In the genomic region with DNA sequence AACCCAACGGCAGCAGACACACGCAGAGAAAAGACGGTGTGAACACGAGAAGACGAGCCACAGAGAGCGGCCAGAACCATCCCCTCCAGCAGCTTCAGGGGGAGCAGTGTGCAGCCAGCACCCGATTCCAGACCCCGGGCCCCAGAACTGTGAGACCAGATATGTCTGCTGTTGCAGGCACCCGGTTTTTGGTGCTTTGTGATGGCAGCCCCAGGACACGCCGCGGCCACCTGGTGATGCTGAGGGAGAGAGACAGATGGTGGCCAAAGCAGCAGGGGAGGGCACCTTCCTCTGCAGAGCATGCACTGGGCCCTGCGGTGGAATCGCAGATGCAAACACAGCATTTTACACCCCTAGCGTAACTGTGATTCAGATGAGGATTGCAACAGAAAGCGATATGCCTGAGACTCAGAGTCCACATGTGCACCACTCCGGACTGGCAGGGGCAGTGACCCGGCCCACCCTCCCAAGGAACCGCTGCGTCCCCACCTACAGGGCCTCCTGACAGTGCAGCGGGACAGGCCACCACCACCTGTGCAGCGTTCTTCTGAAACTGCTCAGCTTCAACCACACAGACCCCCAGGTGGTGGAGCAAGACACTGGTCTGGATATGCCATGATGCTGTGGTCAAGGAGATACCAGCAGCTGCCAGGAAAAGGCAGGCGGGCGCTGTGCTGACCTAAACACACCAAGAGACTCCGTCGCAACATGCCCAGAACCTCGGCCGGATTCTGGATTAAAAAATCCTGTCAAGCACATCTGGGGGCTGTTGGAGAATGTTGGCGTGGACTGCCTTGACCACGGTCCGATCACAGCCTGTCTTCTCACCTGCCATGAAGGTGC, we compare ENCODE assay signal across 13 cellular contexts. TPM values are rescaled to one million over a fixed set of nuclear protein-coding genes. Genes with fewer than 3 reads are reported as not detected.
DNase-seq lines count a peak whose midpoint lies in the region; ATAC-seq and TF ChIP-seq lines count a peak whose summit lies in the region.
"Had no signal": no experiment of that assay in that cellular context is flagged by ENCODE, and none has a peak within 500 bp of the region (broad histone marks: within the 10 kb centered on the region; RNA-seq: fewer than 3 reads in every experiment).

No MANE protein-coding gene starts in this region.

- H3K79me2 ChIP-seq in osteoblast (ENCODE audit: insufficient read depth, low read length): no peaks in the 10 kb centered on the region

- H3K4me2 ChIP-seq in osteoblast (ENCODE audit: insufficient read depth, low read length): no peak overlapping the region

- H3K9me3 ChIP-seq in gastroesophageal sphincter: no peaks in the 10 kb centered on the region
- no peaks in the 10 kb centered on the region for H3K9me3 ChIP-seq in osteoblast (ENCODE audit: low read depth, low read length)
- no peaks in the 10 kb centered on the region for H3K9me3 ChIP-seq in uterus
- H3K9me3 ChIP-seq: psoas muscle, vagina had no signal

- WGBS in gastroesophageal sphincter (ENCODE audit: low coverage in 1 of 2), 2 donors: 92 to 93% methylated on average over 11 to 18 of the region's 31 CpGs

- TF ChIP-seq CTCF in GM13976 (IDR thresholded peaks at IDR 0.05; ENCODE audit: borderline replicate concordance, control extremely low read depth, extremely low read depth, insufficient read depth, missing control alignments): no peak
- no peak for TF ChIP-seq CTCF in gastroesophageal sphincter (IDR thresholded peaks at IDR 0.05)
- TF ChIP-seq CTCF in osteoblast (IDR thresholded peaks at IDR 0.05; ENCODE audit: extremely low read depth, low read depth, low read length): no peak
- no peak for TF ChIP-seq CTCF in uterus (IDR thresholded peaks at IDR 0.05)

- TF ChIP-seq POLR2A in gastroesophageal sphincter (IDR thresholded peaks at IDR 0.05) (no peak), uterus (IDR thresholded peaks at IDR 0.05) (no peak)

- no peak for TF ChIP-seq EP300 in gastroesophageal sphincter (IDR thresholded peaks at IDR 0.05)

- H3K27me3 ChIP-seq in gastroesophageal sphincter (no peaks in the 10 kb centered on the region), osteoblast (ENCODE audit: insufficient read depth, low read length) (no peaks in the 10 kb centered on the region), uterus (no peaks in the 10 kb centered on the region)
- H3K27me3 ChIP-seq: vagina had no signal

- ATAC-seq in gastroesophageal sphincter (no peak), HG02763 (IDR thresholded peaks at IDR 0.05; ENCODE audit: unreplicated experiment) (no peak), sciatic nerve (no peak)

- peak; percentile 2 for DNase-seq in activated CD4-positive, alpha-beta T cell treated with anti-CD3 and anti-CD28 coated beads for 48 hours
- DNase-seq in activated CD4-positive, alpha-beta T cell treated with anti-CD3 and anti-CD28 coated beads for 4 hours: no peak
- peak; percentile 40 for DNase-seq in GM13976 (ENCODE audit: low spot score)
- DNase-seq in osteoblast (ENCODE audit: insufficient read length, low spot score, missing footprints): peak; percentile 76
- DNase-seq in uterus: no peak
- DNase-seq in sciatic nerve (ENCODE audit: low spot score): no peak
- DNase-seq: stimulated activated CD4-positive, alpha-beta T cell treated with anti-CD3 and anti-CD28 coated beads, Interleukin-4, amount 100 ng/mL, for 24 hours had no signal

- H2AFZ ChIP-seq in osteoblast (ENCODE audit: low read length): no peak overlapping the region

- H3K4me1 ChIP-seq in gastroesophageal sphincter: peaks cover 8 to 45% (median 41%) of the 10 kb centered on the region in 3 donors
- H3K4me1 ChIP-seq in osteoblast (ENCODE audit: insufficient read depth, low read length): no peaks in the 10 kb centered on the region
- H3K4me1 ChIP-seq in uterus: peaks cover 0 to 7% of the 10 kb centered on the region in 2 donors

- no peaks in the 10 kb centered on the region for H4K20me1 ChIP-seq in osteoblast (ENCODE audit: insufficient read depth, low read length)

- H3K36me3 ChIP-seq in gastroesophageal sphincter (peaks cover 0 to 16% of the 10 kb centered on the region in 2 donors), osteoblast (ENCODE audit: insufficient read depth, low read length) (no peaks in the 10 kb centered on the region), uterus (no peaks in the 10 kb centered on the region)
- H3K36me3 ChIP-seq: vagina had no signal

- no peak overlapping the region for H3K4me3 ChIP-seq in gastroesophageal sphincter
- H3K4me3 ChIP-seq in osteoblast (ENCODE audit: insufficient read depth, low read length): no peak overlapping the region
- no peak overlapping the region for H3K4me3 ChIP-seq in uterus
- H3K4me3 ChIP-seq: psoas muscle, vagina had no signal

- intact Hi-C loops in uterus (cut with DNase I; ENCODE audit: low total_unique reads): no loop called here
- intact Hi-C loops in sciatic nerve (cut with DNase I): no loop called here

- H3K27ac ChIP-seq in gastroesophageal sphincter (peak overlapping the region in 3 of 4 donors; percentile 76 to 83 (median 79)), osteoblast (ENCODE audit: low read depth, low read length) (no peak overlapping the region), uterus (no peak overlapping the region)
- H3K27ac ChIP-seq: epithelial cell of prostate, psoas muscle, vagina had no signal

- in situ Hi-C loops in GM13976 (cut with MboI; ENCODE audit: low sequenced_read_pairs, unreplicated experiment): no loop called here

RNA-seq across cellular contexts. Expression of a gene that starts 23.9 kb away (rescaled TPM):
- total RNA-seq in gastroesophageal sphincter (10 to 100 TPM in 1 of 4 donors, 1 to 10 TPM in 3; 3.1 to 14.3 (median 6.9) TPM), osteoblast (not detected in 2 replicates), uterus (10 to 100 TPM in 1 of 4 donors, 1 to 10 TPM in 1, under 1 TPM in 2; under 0.01 to 15.1 (median 1.5) TPM), sciatic nerve (1.9 TPM)
- total RNA-seq: glomerular endothelial cell had no signal

Comparison
In these comparisons a context has a peak if more than half of its experiments do, and no peak if none do; other contexts are left out.
1. DNase-seq: peak in activated CD4-positive, alpha-beta T cell treated with anti-CD3 and anti-CD28 coated beads for 48 hours (single experiment), GM13976 (single experiment) and osteoblast (single experiment); none in activated CD4-positive, alpha-beta T cell treated with anti-CD3 and anti-CD28 coated beads for 4 hours (0 of 2), uterus (0 of 2) and sciatic nerve (single experiment).
2. H3K27ac ChIP-seq: peak in gastroesophageal sphincter (3 of 4); none in osteoblast (single experiment) and uterus (0 of 2).